In genomic region chr2:148653437-148653836, GRCh38 we compare ENCODE assay signal across 9 cellular contexts. TPM values are rescaled to one million over a fixed set of nuclear protein-coding genes. Genes with fewer than 3 reads are reported as not detected.
DNase-seq lines count a peak whose midpoint lies in the region; ATAC-seq, FAIRE-seq and TF ChIP-seq lines count a peak whose summit lies in the region.
"Had no signal": no experiment of that assay in that cellular context is flagged by ENCODE, and none has a peak within 500 bp of the region (broad histone marks: within the 10 kb centered on the region; RNA-seq: fewer than 3 reads in every experiment).

No MANE protein-coding gene starts in this region.

- ATAC-seq in GM19395 (IDR thresholded peaks at IDR 0.05; ENCODE audit: unreplicated experiment) (peak; percentile 94), HG03095 (IDR thresholded peaks at IDR 0.05; ENCODE audit: unreplicated experiment) (peak; percentile 85)

- no peak overlapping the region for H3K9ac ChIP-seq in astrocyte (ENCODE audit: low read length)

- no peaks in the 10 kb centered on the region for H3K27me3 ChIP-seq in GM06990 (replicated peaks; ENCODE audit: control insufficient read depth, insufficient read depth, low read length)
- H3K27me3 ChIP-seq in astrocyte (ENCODE audit: insufficient read depth, low read length), result no peaks in the 10 kb centered on the region
- H3K27me3 ChIP-seq in spleen (replicated peaks in 1 of 7), result no peaks in the 10 kb centered on the region
- H3K27me3 ChIP-seq: sigmoid colon had no signal

- H3K36me3 ChIP-seq in GM06990 (ENCODE audit: control insufficient read depth, insufficient read depth, low read length) (no peaks in the 10 kb centered on the region), astrocyte (ENCODE audit: insufficient read depth, low read length) (no peaks in the 10 kb centered on the region), spleen (no peaks in the 10 kb centered on the region)
- H3K36me3 ChIP-seq: sigmoid colon had no signal

- H3K4me1 ChIP-seq in astrocyte (ENCODE audit: insufficient read depth, low read length) (no peaks in the 10 kb centered on the region), spleen (peaks cover 66 to 100% (median 95%) of the 10 kb centered on the region in 6 donors)

- intact Hi-C loops in spleen (cut with DNase I; ENCODE audit: low total_unique reads), result loop anchor here (10.0 kb wide), 1 partner anchor 639 kb away; no protein-coding TSS in a partner anchor

- peaks cover 99% of the 10 kb centered on the region for H4K20me1 ChIP-seq in astrocyte (ENCODE audit: insufficient read depth, low read length)

- peak; percentile 26 for DNase-seq in GM06990 (ENCODE audit: extremely low read depth, insufficient read length)
- DNase-seq in astrocyte (ENCODE audit: low read depth), result no peak
- no peak for DNase-seq in spleen
- DNase-seq in NCI-H1436 (lab: John Stamatoyannopoulos, UW), result no peak
- no peak for DNase-seq in T-helper 9 cell
- no peak for DNase-seq in retina
- DNase-seq: sigmoid colon had no signal

- H2AFZ ChIP-seq in astrocyte (ENCODE audit: low read depth, low read length), result no peak overlapping the region

- no peak overlapping the region for H3K27ac ChIP-seq in astrocyte (ENCODE audit: low read depth, low read length)
- peak overlapping the region in 4 of 8 donors; percentile 7 to 35 (median 23) for H3K27ac ChIP-seq in spleen
- H3K27ac ChIP-seq: sigmoid colon had no signal

- no peaks in the 10 kb centered on the region for H3K9me3 Mint-ChIP-seq in astrocyte (ENCODE audit: unreplicated experiment)

- no peak for FAIRE-seq in astrocyte (lab: Jason Lieb, UNC)

- H3K4me1 Mint-ChIP-seq in astrocyte (ENCODE audit: low read depth, unreplicated experiment), result peaks cover 31% of the 10 kb centered on the region

- TF ChIP-seq POLR2A in spleen (IDR thresholded peaks at IDR 0.05), result no peak

- H3K27ac Mint-ChIP-seq in astrocyte (ENCODE audit: unreplicated experiment), result peak overlapping the region; percentile 4

- WGBS in spleen, 5 donors, result 27 to 35% (median 34%) methylated on average over 2 of the region's 2 CpGs

- H3K4me3 ChIP-seq in GM06990 (replicated peaks; ENCODE audit: low read depth, low read length) (no peak overlapping the region), astrocyte (ENCODE audit: insufficient read depth, low read depth, low read length) (no peak overlapping the region), spleen (peak overlapping the region in 1 of 8 donors; percentile 6)
- H3K4me3 ChIP-seq: sigmoid colon had no signal

- H3K9me3 ChIP-seq in astrocyte (ENCODE audit: insufficient read depth, low read depth, low read length) (no peaks in the 10 kb centered on the region), spleen (no peaks in the 10 kb centered on the region)
- H3K9me3 ChIP-seq: sigmoid colon had no signal

- no peaks in the 10 kb centered on the region for H3K36me3 Mint-ChIP-seq in astrocyte (ENCODE audit: low read depth, unreplicated experiment)

- no peak overlapping the region for H3K4me2 ChIP-seq in astrocyte (ENCODE audit: low read length)

- no peak overlapping the region for H3K4me3 Mint-ChIP-seq in astrocyte (ENCODE audit: unreplicated experiment)

- no peaks in the 10 kb centered on the region for H3K27me3 Mint-ChIP-seq in astrocyte (ENCODE audit: low read depth, unreplicated experiment)

- TF ChIP-seq CTCF in GM06990 (IDR thresholded peaks at IDR 0.05; ENCODE audit: insufficient read depth, low read length, poor library complexity, severe bottlenecking) (no peak), astrocyte (IDR thresholded peaks at IDR 0.05; ENCODE audit: insufficient read depth, low read depth, low read length) (no peak), spleen (IDR thresholded peaks at IDR 0.05 in 8 of 11, conservative IDR thresholded peaks at IDR 0.05 in 3 of 11) (no peak)

- peaks cover 100% of the 10 kb centered on the region for H3K79me2 ChIP-seq in astrocyte (ENCODE audit: insufficient read depth, low read length)

RNA-seq across cellular contexts. Expression of gene EPC2, which starts 8.9 kb away (rescaled TPM):
- total RNA-seq in astrocyte (22.8 and 24.8 TPM in 2 replicates), spleen (10 to 100 TPM; 34.2 to 49.0 (median 44.8) TPM)
- 10 to 100 TPM in 1 of 3 donors, 1 to 10 TPM in 2; 7.4 to 10.3 (median 7.6) TPM for polyA plus RNA-seq in spleen
